8 cellular contexts compared by ENCODE assay signal in genomic region chr5:145681686-145682085, GRCh38.
DNase-seq lines count a peak whose midpoint lies in the region; ATAC-seq and TF ChIP-seq lines count a peak whose summit lies in the region.

No MANE protein-coding gene starts in this region.

- POLR2A ChIA-PET in activated CD4-positive, alpha-beta T cell treated with anti-CD3 and anti-CD28 coated beads for 36 hours (lab: Charles Lee) = no interaction called here

- no peak overlapping the region for H3K4me3 Mint-ChIP-seq in activated CD4-positive, alpha-beta T cell treated with anti-CD3 and anti-CD28 coated beads for 36 hours
- no peak overlapping the region for H3K4me3 Mint-ChIP-seq in stimulated activated effector memory CD8-positive, alpha-beta T cell treated with anti-CD3 and anti-CD28 coated beads, Interleukin-12 subunit alpha, Interleukin-12 subunit beta, amount 100 ng/mL, for 72 hours

- CTCF ChIA-PET in activated CD4-positive, alpha-beta T cell treated with anti-CD3 and anti-CD28 coated beads for 36 hours (lab: Charles Lee) = interaction anchor here (0.5 to 1.2 kb wide), 7 partner anchors 9 to 770 kb away, joined by 3 to 8 read pairs (median 3); no protein-coding TSS in a partner anchor

- H3K4me3 ChIP-seq in astrocyte of the spinal cord (ENCODE audit: low read depth, low read length) = no peak overlapping the region

- H3K9me3 Mint-ChIP-seq in activated CD4-positive, alpha-beta T cell treated with anti-CD3 and anti-CD28 coated beads for 36 hours (ENCODE audit: low read depth) = no peaks in the 10 kb centered on the region
- no peaks in the 10 kb centered on the region for H3K9me3 Mint-ChIP-seq in stimulated activated effector memory CD8-positive, alpha-beta T cell treated with anti-CD3 and anti-CD28 coated beads, Interleukin-12 subunit alpha, Interleukin-12 subunit beta, amount 100 ng/mL, for 72 hours

- H3K4me1 Mint-ChIP-seq in activated CD4-positive, alpha-beta T cell treated with anti-CD3 and anti-CD28 coated beads for 36 hours = peaks cover 3% of the 10 kb centered on the region
- H3K4me1 Mint-ChIP-seq in stimulated activated effector memory CD8-positive, alpha-beta T cell treated with anti-CD3 and anti-CD28 coated beads, Interleukin-12 subunit alpha, Interleukin-12 subunit beta, amount 100 ng/mL, for 72 hours = no peaks in the 10 kb centered on the region

- intact Hi-C loops in activated CD4-positive, alpha-beta T cell treated with anti-CD3 and anti-CD28 coated beads for 36 hours (cut with DNase I, micrococcal nuclease) = loop anchor here (1.0 to 10.0 kb wide), 6 partner anchors 144 to 1479 kb away; no protein-coding TSS in a partner anchor

- no peaks in the 10 kb centered on the region for H3K36me3 Mint-ChIP-seq in activated CD4-positive, alpha-beta T cell treated with anti-CD3 and anti-CD28 coated beads for 36 hours (ENCODE audit: low read depth)
- H3K36me3 Mint-ChIP-seq in stimulated activated effector memory CD8-positive, alpha-beta T cell treated with anti-CD3 and anti-CD28 coated beads, Interleukin-12 subunit alpha, Interleukin-12 subunit beta, amount 100 ng/mL, for 72 hours = no peaks in the 10 kb centered on the region

- in situ Hi-C loops in astrocyte of the spinal cord (cut with HindIII; ENCODE audit: low sequenced_read_pairs) = no loop called here

- H3K27ac Mint-ChIP-seq in activated CD4-positive, alpha-beta T cell treated with anti-CD3 and anti-CD28 coated beads for 36 hours = no peak overlapping the region
- H3K27ac Mint-ChIP-seq in stimulated activated effector memory CD8-positive, alpha-beta T cell treated with anti-CD3 and anti-CD28 coated beads, Interleukin-12 subunit alpha, Interleukin-12 subunit beta, amount 100 ng/mL, for 72 hours = no peak overlapping the region

- TF ChIP-seq CTCF in astrocyte of the spinal cord (IDR thresholded peaks at IDR 0.05; ENCODE audit: low read depth, low read length) = peak; percentile 87

- no peaks in the 10 kb centered on the region for H3K27me3 Mint-ChIP-seq in activated CD4-positive, alpha-beta T cell treated with anti-CD3 and anti-CD28 coated beads for 36 hours

- peak; percentile 94 for ATAC-seq in activated CD4-positive, alpha-beta T cell treated with anti-CD3 and anti-CD28 coated beads for 36 hours
- peak; percentile 98 for ATAC-seq in GM21619 (IDR thresholded peaks at IDR 0.05; ENCODE audit: unreplicated experiment)
- ATAC-seq in stimulated activated effector memory CD8-positive, alpha-beta T cell treated with anti-CD3 and anti-CD28 coated beads, Interleukin-12 subunit alpha, Interleukin-12 subunit beta, amount 100 ng/mL, for 72 hours = peak; percentile 66

- DNase-seq in activated CD4-positive, alpha-beta T cell treated with anti-CD3 and anti-CD28 coated beads for 36 hours = peak; percentile 60
- no peak for DNase-seq in activated CD4-positive, alpha-beta T cell treated with anti-CD3 and anti-CD28 coated beads, Interleukin-2, amount 50 U/mL, for 1 hour
- DNase-seq in HS-5 (ENCODE audit: low read depth) = peak; percentile 41
- peak; percentile 35 to 79 for DNase-seq in NOMO-1 (lab: John Stamatoyannopoulos, UW; ENCODE audit: unreplicated experiment in 2 of 2)
- DNase-seq in astrocyte of the spinal cord (ENCODE audit: low read depth, low spot score) = peak; percentile 72
- peak; percentile 70 for DNase-seq in iPS-NIHi7 (ENCODE audit: extremely low spot score)
- peak in 1 of 2 donors; percentile 52 for DNase-seq in stimulated activated effector memory CD8-positive, alpha-beta T cell treated with anti-CD3 and anti-CD28 coated beads, Interleukin-12 subunit alpha, Interleukin-12 subunit beta, amount 100 ng/mL, for 72 hours (ENCODE audit: low spot score in 2 of 2)
